28 cellular contexts compared by ENCODE assay signal in the genomic region with DNA sequence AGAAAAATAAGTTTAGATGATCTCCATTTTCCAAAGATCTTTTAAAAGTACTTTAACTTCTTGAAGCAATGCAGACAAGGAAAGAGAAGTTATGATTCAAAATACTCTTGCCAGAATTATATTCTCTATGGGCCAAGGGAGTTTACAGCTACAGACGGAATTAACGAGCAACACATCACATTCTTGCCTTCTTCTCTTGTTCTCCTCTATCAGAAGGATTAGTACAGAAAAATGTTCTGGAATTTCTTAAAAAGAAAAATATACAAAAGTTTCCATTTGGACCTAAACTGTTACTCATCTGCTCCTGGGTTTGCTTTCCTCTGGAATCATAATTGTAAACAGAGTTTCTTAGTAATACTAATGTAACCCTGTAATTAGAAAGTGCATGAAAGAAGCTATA.
DNase-seq lines count a peak whose midpoint lies in the region; ATAC-seq and TF ChIP-seq lines count a peak whose summit lies in the region.
"Had no signal": no experiment of that assay in that cellular context is flagged by ENCODE, and none has a peak within 500 bp of the region (broad histone marks: within the 10 kb centered on the region; RNA-seq: fewer than 3 reads in every experiment).

No MANE protein-coding gene starts in this region.

- no peak overlapping the region for H3K4me2 ChIP-seq in hepatocyte
- H3K4me2 ChIP-seq: BLaER1 had no signal

- H4K20me1 ChIP-seq in hepatocyte (ENCODE audit: insufficient read depth, poor library complexity, severe bottlenecking): no peaks in the 10 kb centered on the region
- H4K20me1 ChIP-seq: BLaER1 had no signal

- no peak overlapping the region for H2AFZ ChIP-seq in hepatocyte
- H2AFZ ChIP-seq: GM23248 had no signal

- ATAC-seq in HG03139 (IDR thresholded peaks at IDR 0.05; ENCODE audit: unreplicated experiment) (no peak), HG03571 (IDR thresholded peaks at IDR 0.05; ENCODE audit: unreplicated experiment) (no peak), SK-N-SH treated with all-trans-retinoic acid at 6 μM for 48 hours (no peak)
- ATAC-seq: Panc1 had no signal

- no peak for TF ChIP-seq POLR2A in esophagus muscularis mucosa (IDR thresholded peaks at IDR 0.05; ENCODE audit: low read depth)
- no peak for TF ChIP-seq POLR2A in uterus (IDR thresholded peaks at IDR 0.05)

- intact Hi-C loops in esophagus muscularis mucosa (cut with DNase I) (no loop called here), uterus (cut with DNase I; ENCODE audit: low total_unique reads) (no loop called here)

- WGBS in esophagus muscularis mucosa: 44% methylated on average over 2 of the region's 2 CpGs
- WGBS in hepatocyte (ENCODE audit: low lambda C conversion rate, missing lambda C conversion rate): 80% methylated on average over 2 of the region's 2 CpGs

- H3K79me2 ChIP-seq in hepatocyte: no peaks in the 10 kb centered on the region

- H3K4me1 ChIP-seq in esophagus muscularis mucosa (peaks cover 4 to 48% (median 39%) of the 10 kb centered on the region in 4 donors), hepatocyte (ENCODE audit: insufficient read depth) (no peaks in the 10 kb centered on the region), uterus (peaks cover 0 to 4% of the 10 kb centered on the region in 2 donors)
- H3K4me1 ChIP-seq: BLaER1 had no signal

- H3K4me3 ChIP-seq in esophagus muscularis mucosa (no peak overlapping the region), hepatocyte (no peak overlapping the region), uterus (no peak overlapping the region)
- H3K4me3 ChIP-seq: BLaER1, GM23248, SK-N-MC had no signal

- TF ChIP-seq CTCF in esophagus muscularis mucosa (IDR thresholded peaks at IDR 0.05): no peak
- no peak for TF ChIP-seq CTCF in hepatocyte (IDR thresholded peaks at IDR 0.05; ENCODE audit: poor library complexity)
- no peak for TF ChIP-seq CTCF in uterus (IDR thresholded peaks at IDR 0.05)

- peak; percentile 3 for DNase-seq in AG08396 (ENCODE audit: low spot score)
- no peak for DNase-seq in esophagus muscularis mucosa (ENCODE audit: extremely low spot score)
- DNase-seq in hepatocyte (ENCODE audit: low spot score): no peak
- DNase-seq in uterus: no peak
- DNase-seq: 8988T; ACHN; CD4-positive, CD25-positive, alpha-beta regulatory T cell; DMS153; DND-41; GM23248; H7; Karpas-422; NCI-H1092; NCI-H1417 treated with DMSO at 0.1 percent for 48 hours; NCI-H187; NCI-H2081 treated with DMSO at 0.1 percent for 48 hours; NCI-H2171; NCI-H226; NCI-H510A; NCI-H69; SIG-M5 had no signal

- H3K27me3 ChIP-seq in esophagus muscularis mucosa (no peaks in the 10 kb centered on the region), hepatocyte (no peaks in the 10 kb centered on the region), uterus (no peaks in the 10 kb centered on the region)
- H3K27me3 ChIP-seq: BLaER1 had no signal

- no peaks in the 10 kb centered on the region for H3K9me3 ChIP-seq in esophagus muscularis mucosa
- no peaks in the 10 kb centered on the region for H3K9me3 ChIP-seq in hepatocyte (ENCODE audit: low read depth)
- no peaks in the 10 kb centered on the region for H3K9me3 ChIP-seq in uterus
- H3K9me3 ChIP-seq: BLaER1 had no signal

- TF ChIP-seq EP300 in esophagus muscularis mucosa (IDR thresholded peaks at IDR 0.05): no peak

- no peaks in the 10 kb centered on the region for H3K36me3 ChIP-seq in esophagus muscularis mucosa
- no peaks in the 10 kb centered on the region for H3K36me3 ChIP-seq in hepatocyte (replicated peaks; ENCODE audit: insufficient read depth, low read depth)
- H3K36me3 ChIP-seq in uterus: no peaks in the 10 kb centered on the region
- H3K36me3 ChIP-seq: BLaER1 had no signal

- peak overlapping the region; percentile 42 to 77 (median 64) for H3K27ac ChIP-seq in esophagus muscularis mucosa (replicated peaks in 1 of 4)
- peak overlapping the region; percentile 31 for H3K27ac ChIP-seq in hepatocyte
- H3K27ac ChIP-seq in uterus: peak overlapping the region; percentile 52 to 60
- H3K27ac ChIP-seq: BLaER1, GM23248, RWPE1, SK-N-MC had no signal

- no peaks in the 10 kb centered on the region for H3K9me2 ChIP-seq in hepatocyte (replicated peaks; ENCODE audit: insufficient read depth)

TF ChIP-seq in SK-N-SH treated with all-trans-retinoic acid at 6 μM for 48 hours, 23 proteins besides CTCF, POLR2A, EP300 and RAD21:
- TF ChIP-seq BACH2 (CRISPR knock-in tag; IDR thresholded peaks at IDR 0.05; ENCODE audit: borderline replicate concordance) (no peak), SNAI2 (CRISPR knock-in tag; IDR thresholded peaks at IDR 0.05) (no peak), TSHZ2 (CRISPR knock-in tag; IDR thresholded peaks at IDR 0.05) (no peak), ZNF565 (CRISPR knock-in tag; conservative IDR thresholded peaks at IDR 0.05; ENCODE audit: low read depth) (no peak), PATZ1 (CRISPR knock-in tag; IDR thresholded peaks at IDR 0.05; ENCODE audit: borderline replicate concordance) (no peak), ZNF8 (CRISPR knock-in tag; IDR thresholded peaks at IDR 0.05) (no peak), ARNTL (CRISPR knock-in tag; IDR thresholded peaks at IDR 0.05; ENCODE audit: borderline replicate concordance, low read depth) (no peak), CSDC2 (CRISPR knock-in tag; IDR thresholded peaks at IDR 0.05) (no peak), TOX (CRISPR knock-in tag; IDR thresholded peaks at IDR 0.05; ENCODE audit: borderline replicate concordance) (no peak), ZFP30 (CRISPR knock-in tag; IDR thresholded peaks at IDR 0.05) (no peak), ESRRG (CRISPR knock-in tag; IDR thresholded peaks at IDR 0.05) (no peak), RARB (CRISPR knock-in tag; IDR thresholded peaks at IDR 0.05) (no peak), ZFP3 (CRISPR knock-in tag; IDR thresholded peaks at IDR 0.05) (no peak), GLIS3 (CRISPR knock-in tag; IDR thresholded peaks at IDR 0.05) (no peak), ZNF70 (CRISPR knock-in tag; IDR thresholded peaks at IDR 0.05) (no peak)
- TF ChIP-seq, protein P1, sequence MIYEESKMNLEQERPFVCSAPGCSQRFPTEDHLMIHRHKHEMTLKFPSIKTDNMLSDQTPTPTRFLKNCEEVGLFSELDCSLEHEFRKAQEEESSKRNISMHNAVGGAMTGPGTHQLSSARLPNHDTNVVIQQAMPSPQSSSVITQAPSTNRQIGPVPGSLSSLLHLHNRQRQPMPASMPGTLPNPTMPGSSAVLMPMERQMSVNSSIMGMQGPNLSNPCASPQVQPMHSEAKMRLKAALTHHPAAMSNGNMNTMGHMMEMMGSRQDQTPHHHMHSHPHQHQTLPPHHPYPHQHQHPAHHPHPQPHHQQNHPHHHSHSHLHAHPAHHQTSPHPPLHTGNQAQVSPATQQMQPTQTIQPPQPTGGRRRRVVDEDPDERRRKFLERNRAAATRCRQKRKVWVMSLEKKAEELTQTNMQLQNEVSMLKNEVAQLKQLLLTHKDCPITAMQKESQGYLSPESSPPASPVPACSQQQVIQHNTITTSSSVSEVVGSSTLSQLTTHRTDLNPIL (CRISPR knock-in tag; IDR thresholded peaks at IDR 0.05; ENCODE audit: low read depth): no peak
